8 cellular contexts compared by ENCODE assay signal in genomic region chr7:139776486-139777303, GRCh38. TPM values are rescaled to one million over a fixed set of nuclear protein-coding genes. Genes with fewer than 3 reads are reported as not detected.
DNase-seq lines count a peak whose midpoint lies in the region; ATAC-seq and TF ChIP-seq lines count a peak whose summit lies in the region.

No MANE protein-coding gene starts in this region.

- H3K36me3 Mint-ChIP-seq in WTC11 (no peaks in the 10 kb centered on the region), memory B cell (no peaks in the 10 kb centered on the region)
- H3K36me3 Mint-ChIP-seq in effector memory CD8-positive, alpha-beta T cell (ENCODE audit: insufficient read depth), result peaks cover 4% of the 10 kb centered on the region

- ATAC-seq in WTC11, result no peak
- no peak for ATAC-seq in effector memory CD8-positive, alpha-beta T cell (replicated peaks)
- peak; percentile 4 for ATAC-seq in memory B cell (ENCODE audit: low read depth)
- ATAC-seq in GM19463 (IDR thresholded peaks at IDR 0.05; ENCODE audit: unreplicated experiment), result no peak

- POLR2A ChIA-PET in WTC11 (lab: Charles Lee), result no interaction called here

- H3K27ac Mint-ChIP-seq in WTC11 (no peak overlapping the region; the same call in 1 of the 2 replicates), memory B cell (peak overlapping the region; percentile 97)
- peak overlapping the region; percentile 98 for H3K27ac Mint-ChIP-seq in effector memory CD8-positive, alpha-beta T cell

- H3K4me1 Mint-ChIP-seq in WTC11 (peaks cover 20% of the 10 kb centered on the region), memory B cell (peaks cover 37% of the 10 kb centered on the region)
- peaks cover 31 to 36% of the 10 kb centered on the region in 2 donors for H3K4me1 Mint-ChIP-seq in effector memory CD8-positive, alpha-beta T cell (ENCODE audit: low read depth in 2 of 2)

- no peak for TF ChIP-seq CTCF in WTC11 (IDR thresholded peaks at IDR 0.05)

- DNase-seq in NCI-H2029 treated with DMSO at 0.1 percent for 48 hours (lab: John Stamatoyannopoulos, UW), result peak; percentile 33
- no peak for DNase-seq in NCI-H2029 (lab: John Stamatoyannopoulos, UW)
- DNase-seq in LoVo (ENCODE audit: low spot score), result peak; percentile 52
- no peak for DNase-seq in WTC11 (ENCODE audit: low spot score)
- peak in 1 of 3 experiments; percentile 11 for DNase-seq in effector memory CD8-positive, alpha-beta T cell
- DNase-seq in memory B cell (ENCODE audit: low spot score in 2 of 2), result peak; percentile 18 to 34
- DNase-seq in superior temporal gyrus (ENCODE audit: extremely low spot score), result peak; percentile 84

- CTCF ChIA-PET in WTC11 (lab: Charles Lee), result interaction anchor here (0.7 to 1.0 kb wide), 5 partner anchors 11 to 229 kb away, joined by 3 to 8 read pairs (median 4); no protein-coding TSS in a partner anchor

- H3K4me3 Mint-ChIP-seq in WTC11 (peak overlapping the region; percentile 95), memory B cell (peak overlapping the region; percentile 99)
- H3K4me3 Mint-ChIP-seq in effector memory CD8-positive, alpha-beta T cell, result peak overlapping the region; percentile 95 to 99

- H3K9me3 Mint-ChIP-seq in WTC11, result no peaks in the 10 kb centered on the region
- H3K9me3 Mint-ChIP-seq in effector memory CD8-positive, alpha-beta T cell, result no peaks in the 10 kb centered on the region
- H3K9me3 Mint-ChIP-seq in memory B cell, result no peaks in the 10 kb centered on the region

- H3K27me3 Mint-ChIP-seq in WTC11 (ENCODE audit: low read depth) (peaks cover 44% of the 10 kb centered on the region), memory B cell (peaks cover 8% of the 10 kb centered on the region)
- H3K27me3 Mint-ChIP-seq in effector memory CD8-positive, alpha-beta T cell, result peaks cover 11 to 22% of the 10 kb centered on the region in 2 donors

TF ChIP-seq in WTC11, 78 proteins besides CTCF, POLR2A, EP300 and RAD21:
- TF ChIP-seq TEAD1 (CRISPR knock-in tag; IDR thresholded peaks at IDR 0.05) (no peak), NFE2L1 (CRISPR knock-in tag; IDR thresholded peaks at IDR 0.05) (no peak), ZMAT4 (CRISPR knock-in tag; IDR thresholded peaks at IDR 0.05) (no peak), RORB (CRISPR knock-in tag; IDR thresholded peaks at IDR 0.05) (no peak), SMAD4 (CRISPR knock-in tag; IDR thresholded peaks at IDR 0.05) (no peak), CREM (CRISPR knock-in tag; IDR thresholded peaks at IDR 0.05) (no peak), ESRRA (CRISPR knock-in tag; IDR thresholded peaks at IDR 0.05; ENCODE audit: borderline replicate concordance) (no peak)
- TF ChIP-seq, protein P1, sequence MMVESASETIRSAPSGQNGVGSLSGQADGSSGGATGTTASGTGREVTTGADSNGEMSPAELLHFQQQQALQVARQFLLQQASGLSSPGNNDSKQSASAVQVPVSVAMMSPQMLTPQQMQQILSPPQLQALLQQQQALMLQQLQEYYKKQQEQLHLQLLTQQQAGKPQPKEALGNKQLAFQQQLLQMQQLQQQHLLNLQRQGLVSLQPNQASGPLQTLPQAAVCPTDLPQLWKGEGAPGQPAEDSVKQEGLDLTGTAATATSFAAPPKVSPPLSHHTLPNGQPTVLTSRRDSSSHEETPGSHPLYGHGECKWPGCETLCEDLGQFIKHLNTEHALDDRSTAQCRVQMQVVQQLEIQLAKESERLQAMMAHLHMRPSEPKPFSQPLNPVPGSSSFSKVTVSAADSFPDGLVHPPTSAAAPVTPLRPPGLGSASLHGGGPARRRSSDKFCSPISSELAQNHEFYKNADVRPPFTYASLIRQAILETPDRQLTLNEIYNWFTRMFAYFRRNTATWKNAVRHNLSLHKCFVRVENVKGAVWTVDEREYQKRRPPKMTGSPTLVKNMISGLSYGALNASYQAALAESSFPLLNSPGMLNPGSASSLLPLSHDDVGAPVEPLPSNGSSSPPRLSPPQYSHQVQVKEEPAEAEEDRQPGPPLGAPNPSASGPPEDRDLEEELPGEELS (CRISPR knock-in tag; IDR thresholded peaks at IDR 0.05), result no peak

RNA-seq across cellular contexts. Expression of gene HIPK2, which starts 1.1 kb away (rescaled TPM):
- 20.8 to 25.3 TPM (median 21.3 TPM) in 3 replicates for total RNA-seq in WTC11 (2021)

RNA-seq across cellular contexts. Expression of gene TBXAS1, which starts 52.4 kb away (rescaled TPM):
- total RNA-seq in WTC11 (2021), result 0.82 to 2.6 TPM (median 2.3 TPM) in 3 replicates

Comparison
In these comparisons a context has a peak if more than half of its experiments do, and no peak if none do; other contexts are left out.
1. DNase-seq: peak in NCI-H2029 treated with DMSO at 0.1 percent for 48 hours (single experiment), LoVo (single experiment), memory B cell (2 of 2) and superior temporal gyrus (single experiment); none in NCI-H2029 (single experiment) and WTC11 (single experiment).
2. Peak in every context shown above with its lines, with median percentiles within 50 percentile points of each other: H3K4me3 Mint-ChIP-seq.